9 cellular contexts compared by ENCODE assay signal in the genomic region with DNA sequence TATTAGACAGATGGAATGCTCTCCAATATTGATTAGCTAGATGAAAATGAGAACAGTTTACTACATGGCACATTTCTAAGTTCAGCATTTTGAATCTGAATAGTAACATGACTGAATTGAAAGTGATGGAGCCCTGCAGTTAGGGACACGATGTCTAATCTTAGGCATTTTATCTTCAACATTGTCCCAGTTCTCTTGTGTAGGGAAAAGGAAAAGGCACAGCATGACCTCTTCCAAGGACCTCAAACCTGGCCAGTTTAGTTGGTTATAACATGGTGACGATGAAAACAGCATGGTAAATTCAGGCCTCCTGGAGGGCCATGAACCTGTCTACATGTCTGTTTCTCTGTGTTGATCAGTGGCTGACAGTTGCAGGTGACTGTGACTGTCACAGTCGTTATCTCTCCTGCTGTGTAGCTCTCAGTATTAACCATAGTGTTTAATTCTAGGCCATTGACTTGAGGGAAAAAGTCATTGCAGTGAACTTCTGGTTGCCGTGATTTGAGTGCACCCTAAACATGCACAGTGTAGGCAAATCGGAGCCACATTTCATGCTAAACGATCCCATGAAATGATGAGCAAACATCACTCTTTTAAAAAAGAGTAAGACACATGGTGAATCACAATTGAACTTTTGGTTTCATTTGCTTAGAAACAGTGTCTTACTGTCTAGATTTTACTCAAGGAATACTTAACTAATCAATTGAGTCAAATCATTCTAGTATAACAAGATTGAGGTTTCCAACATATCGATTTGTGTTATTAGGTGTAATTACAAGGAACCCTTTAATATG.
DNase-seq lines count a peak whose midpoint lies in the region; ATAC-seq and TF ChIP-seq lines count a peak whose summit lies in the region.
"Had no signal": no experiment of that assay in that cellular context is flagged by ENCODE, and none has a peak within 500 bp of the region (broad histone marks: within the 10 kb centered on the region; RNA-seq: fewer than 3 reads in every experiment).

No MANE protein-coding gene starts in this region.

- POLR2A ChIA-PET in activated CD4-positive, alpha-beta memory T cell treated with anti-CD3 and anti-CD28 coated beads, Interleukin-2, amount 10 ng/mL, durations not matched to agents 7 days and 5 days (lab: Charles Lee): interaction anchor here (2.3 kb wide), 1 partner anchor 130 kb away, joined by 8 read pairs; a partner anchor contains a TSS

- WGBS in heart left ventricle, 4 donors: 69 to 72% (median 71%) methylated on average over 7 of the region's 7 CpGs
- 89% methylated on average over 7 of the region's 7 CpGs for WGBS in suprapubic skin

- intact Hi-C loops in heart left ventricle (cut with DNase I): no loop called here
- intact Hi-C loops in left ventricle myocardium inferior (cut with micrococcal nuclease): no loop called here

- H3K36me3 Mint-ChIP-seq in activated CD4-positive, alpha-beta memory T cell treated with anti-CD3 and anti-CD28 coated beads, Interleukin-2, amount 10 ng/mL, durations not matched to agents 7 days and 5 days (ENCODE audit: low read depth): peaks cover 3% of the 10 kb centered on the region
- H3K36me3 Mint-ChIP-seq in progenitor cell of endocrine pancreas (ENCODE audit: insufficient read depth): no peaks in the 10 kb centered on the region

- TF ChIP-seq POLR2A in heart left ventricle (IDR thresholded peaks at IDR 0.05) (no peak), suprapubic skin (IDR thresholded peaks at IDR 0.05) (no peak)

- no peaks in the 10 kb centered on the region for H3K27me3 Mint-ChIP-seq in activated CD4-positive, alpha-beta memory T cell treated with anti-CD3 and anti-CD28 coated beads, Interleukin-2, amount 10 ng/mL, durations not matched to agents 7 days and 5 days
- no peaks in the 10 kb centered on the region for H3K27me3 Mint-ChIP-seq in progenitor cell of endocrine pancreas

- H3K4me1 Mint-ChIP-seq in activated CD4-positive, alpha-beta memory T cell treated with anti-CD3 and anti-CD28 coated beads, Interleukin-2, amount 10 ng/mL, durations not matched to agents 7 days and 5 days: peaks cover 43% of the 10 kb centered on the region
- no peaks in the 10 kb centered on the region for H3K4me1 Mint-ChIP-seq in progenitor cell of endocrine pancreas (ENCODE audit: low read depth)
- H3K4me1 Mint-ChIP-seq: CD14-positive monocyte had no signal

- H3K4me3 ChIP-seq in heart left ventricle: no peak overlapping the region
- H3K4me3 ChIP-seq in left ventricle myocardium inferior: no peak overlapping the region
- no peak overlapping the region for H3K4me3 ChIP-seq in suprapubic skin

- no peaks in the 10 kb centered on the region for H3K36me3 ChIP-seq in heart left ventricle
- no peaks in the 10 kb centered on the region for H3K36me3 ChIP-seq in left ventricle myocardium inferior
- no peaks in the 10 kb centered on the region for H3K36me3 ChIP-seq in suprapubic skin

- H3K9me3 Mint-ChIP-seq in activated CD4-positive, alpha-beta memory T cell treated with anti-CD3 and anti-CD28 coated beads, Interleukin-2, amount 10 ng/mL, durations not matched to agents 7 days and 5 days: peaks cover 3% of the 10 kb centered on the region
- H3K9me3 Mint-ChIP-seq in progenitor cell of endocrine pancreas (ENCODE audit: low read depth): no peaks in the 10 kb centered on the region

- peaks cover 0 to 16% (median 6%) of the 10 kb centered on the region in 12 donors for H3K4me1 ChIP-seq in heart left ventricle
- H3K4me1 ChIP-seq in left ventricle myocardium inferior: peaks cover 38% of the 10 kb centered on the region
- peaks cover under 1% of the 10 kb centered on the region for H3K4me1 ChIP-seq in suprapubic skin

- CTCF ChIA-PET in activated CD4-positive, alpha-beta memory T cell treated with anti-CD3 and anti-CD28 coated beads, Interleukin-2, amount 10 ng/mL, durations not matched to agents 7 days and 5 days (lab: Charles Lee): interaction anchor here (0.8 kb wide), 1 partner anchor 13 kb away, joined by 6 read pairs; no protein-coding TSS in a partner anchor

- H3K27me3 ChIP-seq in heart left ventricle (no peaks in the 10 kb centered on the region), left ventricle myocardium inferior (ENCODE audit: low read depth) (no peaks in the 10 kb centered on the region), suprapubic skin (no peaks in the 10 kb centered on the region)

- peak overlapping the region; percentile 69 for H3K4me3 Mint-ChIP-seq in activated CD4-positive, alpha-beta memory T cell treated with anti-CD3 and anti-CD28 coated beads, Interleukin-2, amount 10 ng/mL, durations not matched to agents 7 days and 5 days
- no peak overlapping the region for H3K4me3 Mint-ChIP-seq in progenitor cell of endocrine pancreas (ENCODE audit: low read depth)
- H3K4me3 Mint-ChIP-seq: CD14-positive monocyte had no signal

- ATAC-seq in heart left ventricle: peak in 3 of 4 donors; percentile 18 to 60 (median 31)
- ATAC-seq in HG02884 (IDR thresholded peaks at IDR 0.05; ENCODE audit: unreplicated experiment): peak; percentile 77
- ATAC-seq in stimulated activated naive CD8-positive, alpha-beta T cell treated with anti-CD3 and anti-CD28 coated beads, Interleukin-15, Interleukin-2, amounts not matched to agents 100 U/mL and 50 U/mL, for 24 hours: peak; percentile 87

- H3K9me3 ChIP-seq in heart left ventricle (no peaks in the 10 kb centered on the region), left ventricle myocardium inferior (replicated peaks) (no peaks in the 10 kb centered on the region), suprapubic skin (no peaks in the 10 kb centered on the region)

- H3K27ac Mint-ChIP-seq in activated CD4-positive, alpha-beta memory T cell treated with anti-CD3 and anti-CD28 coated beads, Interleukin-2, amount 10 ng/mL, durations not matched to agents 7 days and 5 days: peak overlapping the region; percentile 87
- H3K27ac Mint-ChIP-seq in progenitor cell of endocrine pancreas: no peak overlapping the region
- H3K27ac Mint-ChIP-seq: CD14-positive monocyte had no signal

- no peak for TF ChIP-seq EP300 in suprapubic skin (IDR thresholded peaks at IDR 0.05)

- no peak overlapping the region for H3K27ac ChIP-seq in heart left ventricle
- no peak overlapping the region for H3K27ac ChIP-seq in left ventricle myocardium inferior (replicated peaks)
- no peak overlapping the region for H3K27ac ChIP-seq in suprapubic skin

- DNase-seq in heart left ventricle (no peak), left ventricle myocardium inferior (no peak), suprapubic skin (ENCODE audit: low spot score in 2 of 2) (no peak), kidney glomerular epithelial cell (lab: John Stamatoyannopoulos, UW) (no peak), progenitor cell of endocrine pancreas (ENCODE audit: low spot score, unreplicated experiment) (no peak)
- DNase-seq in activated CD4-positive, alpha-beta memory T cell treated with anti-CD3 and anti-CD28 coated beads, Interleukin-2, amount 10 ng/mL, durations not matched to agents 7 days and 5 days: peak; percentile 32
- DNase-seq in stimulated activated naive CD8-positive, alpha-beta T cell treated with anti-CD3 and anti-CD28 coated beads, Interleukin-15, Interleukin-2, amounts not matched to agents 100 U/mL and 50 U/mL, for 24 hours: peak; percentile 5

- TF ChIP-seq CTCF in heart left ventricle (IDR thresholded peaks at IDR 0.05) (no peak), left ventricle myocardium inferior (IDR thresholded peaks at IDR 0.05; ENCODE audit: borderline replicate concordance) (no peak), suprapubic skin (IDR thresholded peaks at IDR 0.05) (no peak), progenitor cell of endocrine pancreas (IDR thresholded peaks at IDR 0.05; ENCODE audit: unreplicated experiment) (no peak)

Comparison
In these comparisons a context has a peak if more than half of its experiments do, and no peak if none do; other contexts are left out.
1. ATAC-seq: peak in every context shown above with its lines; median percentile 87 in stimulated activated naive CD8-positive, alpha-beta T cell treated with anti-CD3 and anti-CD28 coated beads, Interleukin-15, Interleukin-2, amounts not matched to agents 100 U/mL and 50 U/mL, for 24 hours; 77 in HG02884; 31 in heart left ventricle.
2. DNase-seq: peak in activated CD4-positive, alpha-beta memory T cell treated with anti-CD3 and anti-CD28 coated beads, Interleukin-2, amount 10 ng/mL, durations not matched to agents 7 days and 5 days (single experiment) and stimulated activated naive CD8-positive, alpha-beta T cell treated with anti-CD3 and anti-CD28 coated beads, Interleukin-15, Interleukin-2, amounts not matched to agents 100 U/mL and 50 U/mL, for 24 hours (single experiment); none in heart left ventricle (0 of 5), left ventricle myocardium inferior (single experiment), suprapubic skin (0 of 2), kidney glomerular epithelial cell (single experiment) and progenitor cell of endocrine pancreas (single experiment).